ENCODE assay signal across 1 cellular context in genomic region chr17:38798614-38799500, GRCh38.
A peak's percentile ranks its signal among the peaks of the same experiment; 100 is the strongest.
TF ChIP-seq lines count a peak whose summit lies in the region.

No MANE protein-coding gene starts in this region.

TF ChIP-seq in K562, 482 proteins besides CTCF, POLR2A, EP300 and RAD21 (continued from another document and continues in another):
- no peak for TF ChIP-seq ZNF407 (IDR thresholded peaks at IDR 0.05; ENCODE audit: low read depth)
- TF ChIP-seq NEUROD1 (IDR thresholded peaks at IDR 0.05; ENCODE audit: borderline replicate concordance, low read depth, low read length, partially characterized antibody): no peak
- TF ChIP-seq ZNF668 (CRISPR knock-in tag; IDR thresholded peaks at IDR 0.05): no peak
- no peak for TF ChIP-seq CUX1 (CRISPR knock-in tag; IDR thresholded peaks at IDR 0.05)
- peak; percentile 57; the same call in 1 of the 2 replicates for TF ChIP-seq NKRF (IDR thresholded peaks at IDR 0.05; ENCODE audit: borderline replicate concordance)
- TF ChIP-seq SAP30 (IDR thresholded peaks at IDR 0.05; ENCODE audit: borderline replicate concordance, insufficient read depth, low read depth, low read length, poor library complexity, severe bottlenecking): peak; percentile 62
- no peak for TF ChIP-seq NR2F6 (CRISPR knock-in tag; IDR thresholded peaks at IDR 0.05)
- TF ChIP-seq ZNF224 (CRISPR knock-in tag; IDR thresholded peaks at IDR 0.05): no peak
- no peak for TF ChIP-seq EWSR1 (IDR thresholded peaks at IDR 0.05; ENCODE audit: borderline replicate concordance, low read depth, partially characterized antibody)
- TF ChIP-seq TSC22D4 (tag; IDR thresholded peaks at IDR 0.05): no peak
- TF ChIP-seq ZNF699 (CRISPR knock-in tag; IDR thresholded peaks at IDR 0.05; ENCODE audit: insufficient replicate concordance): no peak
- no peak for TF ChIP-seq RFX5 (IDR thresholded peaks at IDR 0.05; ENCODE audit: low read depth, low read length)
- TF ChIP-seq SIN3A (IDR thresholded peaks at IDR 0.05; ENCODE audit: borderline replicate concordance in 2 of 2, control insufficient read depth in 1 of 2, low read depth in 2 of 2, low read length in 2 of 2): peak; percentile 14 to 50; a peak in 1 of 4 replicates
- no peak for TF ChIP-seq BMI1 (IDR thresholded peaks at IDR 0.05; ENCODE audit: low read length)
- TF ChIP-seq NR4A1 (CRISPR knock-in tag; IDR thresholded peaks at IDR 0.05): no peak
- TF ChIP-seq NR4A1 (tag; IDR thresholded peaks at IDR 0.05): no peak
- TF ChIP-seq ZNF12 (CRISPR knock-in tag; IDR thresholded peaks at IDR 0.05): no peak
- no peak for TF ChIP-seq ZNF277 (CRISPR knock-in tag; IDR thresholded peaks at IDR 0.05; ENCODE audit: borderline replicate concordance)
- no peak for TF ChIP-seq SRSF3 (IDR thresholded peaks at IDR 0.05; ENCODE audit: insufficient read depth, low read length)
- peak in 1 of 2 experiments; percentile 68; a peak in 1 of 4 replicates for TF ChIP-seq MAZ (CRISPR knock-in tag; conservative IDR thresholded peaks at IDR 0.05 in 1 of 2, IDR thresholded peaks at IDR 0.05 in 1 of 2)
- no peak for TF ChIP-seq U2AF2 (optimal IDR thresholded peaks at IDR 0.05; ENCODE audit: low read depth, low read length)
- no peak for TF ChIP-seq ZNF318 (IDR thresholded peaks at IDR 0.05; ENCODE audit: borderline replicate concordance in 1 of 2, low read depth in 1 of 2)
- no peak for TF ChIP-seq DEAF1 (CRISPR knock-in tag; IDR thresholded peaks at IDR 0.05)
- TF ChIP-seq CC2D1A (IDR thresholded peaks at IDR 0.05): no peak
- TF ChIP-seq FOXJ2 (tag; IDR thresholded peaks at IDR 0.05): no peak
